Comparison of ENCODE assay signal across 30 cellular contexts in genomic region chr5:5244581-5244980, GRCh38.
"Had no signal": no experiment of that assay in that cellular context is flagged by ENCODE, and none has a peak within 500 bp of the region (broad histone marks: within the 10 kb centered on the region; RNA-seq: fewer than 3 reads in every experiment).

No MANE protein-coding gene starts in this region.

- H3K27me3 Mint-ChIP-seq: natural killer cell treated with Interleukin-12 subunit alpha and Interleukin-12 subunit beta and Interleukin-15 and Interleukin-18, amount 100 ng/mL, for 72 hours; progenitor cell of endocrine pancreas; stimulated activated memory B cell treated with anti-CD40 and anti-IgM and Interleukin-4, amounts not matched to agents 10 μg/mL and 1 μg/mL and 100 μg/mL, for 72 hours had no signal

- H3K27ac Mint-ChIP-seq: naive thymus-derived CD8-positive, alpha-beta T cell; natural killer cell treated with Interleukin-12 subunit alpha and Interleukin-12 subunit beta and Interleukin-15 and Interleukin-18, amount 100 ng/mL, for 72 hours; nephron progenitor cell; progenitor cell of endocrine pancreas; stimulated activated memory B cell treated with anti-CD40 and anti-IgM and Interleukin-4, amounts not matched to agents 10 μg/mL and 1 μg/mL and 100 μg/mL, for 72 hours; stimulated activated naive CD8-positive, alpha-beta T cell treated with anti-CD3 and anti-CD28 coated beads, Interleukin-15, amount 100 ng/mL, for 72 hours had no signal

- H3K4me3 Mint-ChIP-seq: naive thymus-derived CD8-positive, alpha-beta T cell; natural killer cell treated with Interleukin-12 subunit alpha and Interleukin-12 subunit beta and Interleukin-15 and Interleukin-18, amount 100 ng/mL, for 72 hours; nephron progenitor cell; neural crest cell; stimulated activated memory B cell treated with anti-CD40 and anti-IgM and Interleukin-4, amounts not matched to agents 10 μg/mL and 1 μg/mL and 100 μg/mL, for 72 hours; stimulated activated naive CD8-positive, alpha-beta T cell treated with anti-CD3 and anti-CD28 coated beads, Interleukin-15, amount 100 ng/mL, for 72 hours had no signal

- H3K9me3 ChIP-seq: neutrophil, ovary, psoas muscle, right lobe of liver, sigmoid colon, suprapubic skin, testis, tibial artery, transverse colon, upper lobe of left lung, vagina had no signal

- H3K27me3 ChIP-seq: neutrophil, ovary, right lobe of liver, suprapubic skin, testis, tibial artery, transverse colon, upper lobe of left lung, vagina had no signal

- H3K4me3 ChIP-seq: ovary, psoas muscle, right lobe of liver, sigmoid colon, suprapubic skin, testis, tibial artery, transverse colon, upper lobe of left lung, vagina had no signal

- DNase-seq: naive thymus-derived CD8-positive, alpha-beta T cell; nephron progenitor cell; nucleus accumbens; ovary; posterior cingulate gyrus; psoas muscle; right cardiac atrium; right lobe of liver; sigmoid colon; small intestine; stimulated activated CD4-positive, alpha-beta T cell treated with anti-CD3 and anti-CD28 coated beads, Interleukin-15, amount 100 ng/mL, for 24 hours; stimulated activated CD4-positive, alpha-beta T cell treated with anti-CD3 and anti-CD28 coated beads, Interleukin-4, amount 100 ng/mL, for 1 hour; stimulated activated CD4-positive, alpha-beta T cell treated with anti-CD3 and anti-CD28 coated beads, Interleukin-4, amount 100 ng/mL, for 4 hours; stimulated activated CD8-positive, alpha-beta memory T cell treated with anti-CD3 and anti-CD28 coated beads, Interleukin-4, amount 100 ng/mL, for 48 hours; stimulated activated naive CD4-positive, alpha-beta T cell; stimulated activated naive CD8-positive, alpha-beta T cell treated with anti-CD3 and anti-CD28 coated beads, Interleukin-15, amount 100 ng/mL, for 72 hours; stimulated activated naive CD8-positive, alpha-beta T cell treated with anti-CD3 and anti-CD28 coated beads, Interleukin-15, Interleukin-2, amounts not matched to agents 100 U/mL and 50 U/mL, for 24 hours; substantia nigra; testis; tibial artery; transverse colon; upper lobe of left lung had no signal

- H3K4me1 ChIP-seq: parathyroid adenoma, psoas muscle, right lobe of liver, sigmoid colon, suprapubic skin, testis, tibial artery, transverse colon, upper lobe of left lung, vagina had no signal

- H3K27ac ChIP-seq: neutrophil, ovary, parathyroid adenoma, psoas muscle, right lobe of liver, sigmoid colon, suprapubic skin, testis, tibial artery, transverse colon, upper lobe of left lung, vagina had no signal

- H3K36me3 ChIP-seq: neutrophil, ovary, right lobe of liver, sigmoid colon, suprapubic skin, tibial artery, transverse colon, upper lobe of left lung, vagina had no signal

- H3K9me3 Mint-ChIP-seq: nephron progenitor cell; neural crest cell; stimulated activated memory B cell treated with anti-CD40 and anti-IgM and Interleukin-4, amounts not matched to agents 10 μg/mL and 1 μg/mL and 100 μg/mL, for 72 hours; stimulated activated naive CD8-positive, alpha-beta T cell treated with anti-CD3 and anti-CD28 coated beads, Interleukin-15, amount 100 ng/mL, for 72 hours had no signal

- H3K36me3 Mint-ChIP-seq: naive thymus-derived CD8-positive, alpha-beta T cell; natural killer cell treated with Interleukin-12 subunit alpha and Interleukin-12 subunit beta and Interleukin-15 and Interleukin-18, amount 100 ng/mL, for 72 hours; stimulated activated memory B cell treated with anti-CD40 and anti-IgM and Interleukin-4, amounts not matched to agents 10 μg/mL and 1 μg/mL and 100 μg/mL, for 72 hours had no signal

- H3K4me1 Mint-ChIP-seq: naive thymus-derived CD8-positive, alpha-beta T cell; nephron progenitor cell; stimulated activated memory B cell treated with anti-CD40 and anti-IgM and Interleukin-4, amounts not matched to agents 10 μg/mL and 1 μg/mL and 100 μg/mL, for 72 hours; stimulated activated naive CD8-positive, alpha-beta T cell treated with anti-CD3 and anti-CD28 coated beads, Interleukin-15, amount 100 ng/mL, for 72 hours had no signal
